ENCODE assay signal across 1 cellular context in the genomic region with DNA sequence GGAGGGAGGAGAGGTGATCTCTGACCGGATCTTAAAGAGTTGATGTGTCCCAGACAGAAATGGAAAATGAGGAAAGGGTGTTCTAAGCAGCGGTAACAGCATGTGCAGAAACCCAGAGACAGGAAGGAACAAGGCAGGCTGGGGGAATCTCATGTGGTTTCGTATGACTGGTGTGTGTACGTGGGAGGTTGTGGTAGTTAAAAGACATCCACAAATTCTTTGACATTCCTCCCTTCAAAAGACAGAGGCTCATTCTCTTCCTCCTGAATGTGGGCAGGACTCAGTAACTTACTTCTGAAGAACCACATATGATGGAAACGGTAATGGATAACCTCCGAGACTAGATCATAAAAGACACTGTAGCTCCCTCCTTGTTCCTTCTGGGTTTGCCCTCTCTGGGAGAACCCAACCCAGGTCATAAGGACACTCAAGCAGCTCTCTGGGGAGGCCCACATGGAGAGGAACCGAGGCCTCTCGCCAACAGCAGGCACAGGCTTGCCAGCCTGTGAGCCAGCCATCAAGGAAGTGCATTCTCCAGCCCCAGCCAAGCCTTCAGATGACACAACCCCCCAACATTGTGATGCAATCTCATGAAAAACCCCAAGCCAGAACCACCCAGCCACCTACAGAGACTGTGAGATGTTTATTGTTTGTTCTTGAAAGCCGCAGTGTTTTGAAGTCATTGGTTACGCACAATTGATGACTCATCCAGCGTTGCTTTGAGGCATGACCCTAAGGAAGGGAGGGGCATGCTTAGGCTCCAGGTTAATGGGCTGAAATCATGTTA.
TF ChIP-seq lines count a peak whose summit lies in the region.

No MANE protein-coding gene starts in this region.

TF ChIP-seq in GM23338, 12 proteins besides CTCF, POLR2A, EP300 and RAD21 (continued from another document):
- TF ChIP-seq, protein P1, sequence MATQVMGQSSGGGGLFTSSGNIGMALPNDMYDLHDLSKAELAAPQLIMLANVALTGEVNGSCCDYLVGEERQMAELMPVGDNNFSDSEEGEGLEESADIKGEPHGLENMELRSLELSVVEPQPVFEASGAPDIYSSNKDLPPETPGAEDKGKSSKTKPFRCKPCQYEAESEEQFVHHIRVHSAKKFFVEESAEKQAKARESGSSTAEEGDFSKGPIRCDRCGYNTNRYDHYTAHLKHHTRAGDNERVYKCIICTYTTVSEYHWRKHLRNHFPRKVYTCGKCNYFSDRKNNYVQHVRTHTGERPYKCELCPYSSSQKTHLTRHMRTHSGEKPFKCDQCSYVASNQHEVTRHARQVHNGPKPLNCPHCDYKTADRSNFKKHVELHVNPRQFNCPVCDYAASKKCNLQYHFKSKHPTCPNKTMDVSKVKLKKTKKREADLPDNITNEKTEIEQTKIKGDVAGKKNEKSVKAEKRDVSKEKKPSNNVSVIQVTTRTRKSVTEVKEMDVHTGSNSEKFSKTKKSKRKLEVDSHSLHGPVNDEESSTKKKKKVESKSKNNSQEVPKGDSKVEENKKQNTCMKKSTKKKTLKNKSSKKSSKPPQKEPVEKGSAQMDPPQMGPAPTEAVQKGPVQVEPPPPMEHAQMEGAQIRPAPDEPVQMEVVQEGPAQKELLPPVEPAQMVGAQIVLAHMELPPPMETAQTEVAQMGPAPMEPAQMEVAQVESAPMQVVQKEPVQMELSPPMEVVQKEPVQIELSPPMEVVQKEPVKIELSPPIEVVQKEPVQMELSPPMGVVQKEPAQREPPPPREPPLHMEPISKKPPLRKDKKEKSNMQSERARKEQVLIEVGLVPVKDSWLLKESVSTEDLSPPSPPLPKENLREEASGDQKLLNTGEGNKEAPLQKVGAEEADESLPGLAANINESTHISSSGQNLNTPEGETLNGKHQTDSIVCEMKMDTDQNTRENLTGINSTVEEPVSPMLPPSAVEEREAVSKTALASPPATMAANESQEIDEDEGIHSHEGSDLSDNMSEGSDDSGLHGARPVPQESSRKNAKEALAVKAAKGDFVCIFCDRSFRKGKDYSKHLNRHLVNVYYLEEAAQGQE (IDR thresholded peaks at IDR 0.05; ENCODE audit: unreplicated experiment), result no peak
- TF ChIP-seq POLR2AphosphoS5 (IDR thresholded peaks at IDR 0.05; ENCODE audit: low read depth), result no peak
- no peak for TF ChIP-seq NANOG (IDR thresholded peaks at IDR 0.05; ENCODE audit: borderline replicate concordance)
- TF ChIP-seq EZH2 (IDR thresholded peaks at IDR 0.05; ENCODE audit: low read depth, unreplicated experiment), result no peak
- TF ChIP-seq STAT1 (IDR thresholded peaks at IDR 0.05; ENCODE audit: unreplicated experiment), result no peak
- TF ChIP-seq, protein P2, sequence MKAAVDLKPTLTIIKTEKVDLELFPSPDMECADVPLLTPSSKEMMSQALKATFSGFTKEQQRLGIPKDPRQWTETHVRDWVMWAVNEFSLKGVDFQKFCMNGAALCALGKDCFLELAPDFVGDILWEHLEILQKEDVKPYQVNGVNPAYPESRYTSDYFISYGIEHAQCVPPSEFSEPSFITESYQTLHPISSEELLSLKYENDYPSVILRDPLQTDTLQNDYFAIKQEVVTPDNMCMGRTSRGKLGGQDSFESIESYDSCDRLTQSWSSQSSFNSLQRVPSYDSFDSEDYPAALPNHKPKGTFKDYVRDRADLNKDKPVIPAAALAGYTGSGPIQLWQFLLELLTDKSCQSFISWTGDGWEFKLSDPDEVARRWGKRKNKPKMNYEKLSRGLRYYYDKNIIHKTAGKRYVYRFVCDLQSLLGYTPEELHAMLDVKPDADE (IDR thresholded peaks at IDR 0.05), result no peak
- TF ChIP-seq CREB1 (CRISPR knock-in tag; IDR thresholded peaks at IDR 0.05; ENCODE audit: low read depth), result no peak
- no peak for TF ChIP-seq ZNF114 (CRISPR knock-in tag; IDR thresholded peaks at IDR 0.05)
